ENCODE assay signal across 1 cellular context in the genomic region with DNA sequence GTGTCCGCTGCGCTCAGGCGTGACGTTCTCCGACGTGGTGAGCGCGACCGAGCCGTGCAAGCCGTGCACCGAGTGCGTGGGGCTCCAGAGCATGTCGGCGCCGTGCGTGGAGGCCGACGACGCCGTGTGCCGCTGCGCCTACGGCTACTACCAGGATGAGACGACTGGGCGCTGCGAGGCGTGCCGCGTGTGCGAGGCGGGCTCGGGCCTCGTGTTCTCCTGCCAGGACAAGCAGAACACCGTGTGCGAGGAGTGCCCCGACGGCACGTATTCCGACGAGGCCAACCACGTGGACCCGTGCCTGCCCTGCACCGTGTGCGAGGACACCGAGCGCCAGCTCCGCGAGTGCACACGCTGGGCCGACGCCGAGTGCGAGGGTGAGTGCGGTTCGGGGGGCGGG.
TF ChIP-seq lines count a peak whose summit lies in the region.

No MANE protein-coding gene starts in this region.

TF ChIP-seq in H1, 55 proteins besides CTCF, POLR2A, EP300 and RAD21:
- TF ChIP-seq BRCA1 (IDR thresholded peaks at IDR 0.05; ENCODE audit: low read depth, low read length) = no peak
- TF ChIP-seq, protein P1, sequence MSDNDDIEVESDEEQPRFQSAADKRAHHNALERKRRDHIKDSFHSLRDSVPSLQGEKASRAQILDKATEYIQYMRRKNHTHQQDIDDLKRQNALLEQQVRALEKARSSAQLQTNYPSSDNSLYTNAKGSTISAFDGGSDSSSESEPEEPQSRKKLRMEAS (IDR thresholded peaks at IDR 0.05) = peak; percentile 72
- TF ChIP-seq, protein P2, sequence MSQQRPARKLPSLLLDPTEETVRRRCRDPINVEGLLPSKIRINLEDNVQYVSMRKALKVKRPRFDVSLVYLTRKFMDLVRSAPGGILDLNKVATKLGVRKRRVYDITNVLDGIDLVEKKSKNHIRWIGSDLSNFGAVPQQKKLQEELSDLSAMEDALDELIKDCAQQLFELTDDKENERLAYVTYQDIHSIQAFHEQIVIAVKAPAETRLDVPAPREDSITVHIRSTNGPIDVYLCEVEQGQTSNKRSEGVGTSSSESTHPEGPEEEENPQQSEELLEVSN (IDR thresholded peaks at IDR 0.05) = peak; percentile 50; the same call in 1 of the 2 replicates
TF ChIP-seq in H1: peak in this region for 2.
